ENCODE assay signal across 20 cellular contexts in the genomic region with DNA sequence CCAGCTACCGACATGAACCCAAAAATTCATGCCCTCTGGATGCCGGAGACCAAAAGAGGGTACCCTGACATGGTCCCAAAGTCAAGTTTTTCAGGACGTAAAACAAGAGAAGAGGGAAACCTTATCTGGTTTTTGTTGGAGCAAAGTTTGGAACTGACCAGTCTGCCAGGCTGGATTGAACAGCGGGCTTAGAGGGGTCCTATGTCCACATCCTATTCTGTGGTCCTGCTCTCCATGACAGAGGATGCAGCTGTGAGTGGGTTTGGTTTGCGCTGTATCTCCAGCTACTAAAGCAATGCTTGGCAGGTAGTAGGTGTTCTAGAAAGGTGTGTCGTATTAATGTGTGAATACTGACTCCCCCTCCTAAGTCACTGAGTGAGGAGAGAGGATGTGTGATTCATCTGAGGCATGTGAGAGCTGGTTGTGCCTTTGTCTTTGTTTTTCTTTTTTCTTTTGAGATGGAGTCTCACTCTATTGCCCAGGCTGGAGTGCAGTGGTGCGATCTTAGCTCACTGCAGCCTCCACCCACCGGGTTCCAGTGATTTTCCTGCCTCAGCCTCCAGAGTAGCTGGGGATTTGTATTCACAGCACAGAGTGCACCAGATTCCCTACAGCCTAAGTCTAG. TPM values are rescaled to one million over a fixed set of nuclear protein-coding genes. Genes with fewer than 3 reads are reported as not detected.
DNase-seq lines count a peak whose midpoint lies in the region; TF ChIP-seq lines count a peak whose summit lies in the region.
"Had no signal": no experiment of that assay in that cellular context is flagged by ENCODE, and none has a peak within 500 bp of the region (broad histone marks: within the 10 kb centered on the region; RNA-seq: fewer than 3 reads in every experiment).

No MANE protein-coding gene starts in this region.

- no peaks in the 10 kb centered on the region for H3K9me3 ChIP-seq in breast epithelium
- no peaks in the 10 kb centered on the region for H3K9me3 ChIP-seq in SJCRH30 (replicated peaks)
- H3K9me3 ChIP-seq: left lung, right atrium auricular region, testis had no signal

- BruUV-seq in MCF 10A (replicated peaks; lab: Mats Ljungman, UMichigan): no TSS peak

- peak; percentile 67 for DNase-seq in MCF 10A (ENCODE audit: unreplicated experiment)
- no peak for DNase-seq in breast epithelium (ENCODE audit: low spot score in 2 of 2)
- no peak for DNase-seq in activated T-helper 2 cell treated with anti-CD3 and anti-CD28 coated beads, Interferon-gamma antibody, Interleukin-2, Interleukin-4, amounts not matched to agents 10 μg/mL and 5 μg/mL and 100 μg/mL, durations not matched to agents 14 hours and 24 hours and 36 hours (ENCODE audit: low spot score)
- DNase-seq in fibroblast of pulmonary artery (ENCODE audit: low read depth): peak; percentile 49
- DNase-seq in renal cortical epithelial cell (ENCODE audit: low read depth): peak; percentile 61
- no peak for DNase-seq in SJCRH30
- no peak for DNase-seq in activated T-cell treated with anti-CD3 and anti-CD28 coated beads, Interleukin-2, amount 50 U/mL, for 1 hour
- DNase-seq in NCI-H82 (lab: John Stamatoyannopoulos, UW): no peak
- DNase-seq: activated CD4-positive, alpha-beta T cell treated with anti-CD3 and anti-CD28 coated beads, Interleukin-2, amount 50 U/mL, for 1 hour; activated naive CD4-positive, alpha-beta T cell; left lung; NCI-H1048; NCI-H2029 treated with DMSO at 0.1 percent for 48 hours; RPMI8226; testis had no signal

- no peak overlapping the region for H3K4me3 Mint-ChIP-seq in MCF 10A (ENCODE audit: unreplicated experiment)
- H3K4me3 Mint-ChIP-seq in activated T-helper 2 cell treated with anti-CD3 and anti-CD28 coated beads, Interferon-gamma antibody, Interleukin-2, Interleukin-4, amounts not matched to agents 10 μg/mL and 5 μg/mL and 100 μg/mL, durations not matched to agents 14 hours and 24 hours and 36 hours (ENCODE audit: low read depth): no peak overlapping the region

- peaks cover 10% of the 10 kb centered on the region for H3K4me1 Mint-ChIP-seq in MCF 10A (ENCODE audit: insufficient read depth, unreplicated experiment)
- H3K4me1 Mint-ChIP-seq in activated T-helper 2 cell treated with anti-CD3 and anti-CD28 coated beads, Interferon-gamma antibody, Interleukin-2, Interleukin-4, amounts not matched to agents 10 μg/mL and 5 μg/mL and 100 μg/mL, durations not matched to agents 14 hours and 24 hours and 36 hours (ENCODE audit: low read depth): peaks cover 5% of the 10 kb centered on the region

- H3K36me3 ChIP-seq in breast epithelium (no peaks in the 10 kb centered on the region), SJCRH30 (peaks cover 28% of the 10 kb centered on the region)

- intact Hi-C loops in MCF 10A (cut with micrococcal nuclease) (no loop called here), breast epithelium (cut with DNase I; ENCODE audit: low total_unique reads) (loop anchor here (5.0 kb wide), 1 partner anchor 424 kb away; no protein-coding TSS in a partner anchor)
- intact Hi-C loops in activated T-helper 2 cell treated with anti-CD3 and anti-CD28 coated beads, Interferon-gamma antibody, Interleukin-2, Interleukin-4, amounts not matched to agents 10 μg/mL and 5 μg/mL and 100 μg/mL, durations not matched to agents 14 hours and 24 hours and 36 hours (cut with micrococcal nuclease): no loop called here

- TF ChIP-seq CTCF in MCF 10A (IDR thresholded peaks at IDR 0.05; ENCODE audit: unreplicated experiment): no peak
- no peak for TF ChIP-seq CTCF in breast epithelium (IDR thresholded peaks at IDR 0.05)
- no peak for TF ChIP-seq CTCF in fibroblast of pulmonary artery (IDR thresholded peaks at IDR 0.05; ENCODE audit: low read length, missing control alignments)

- H3K27me3 Mint-ChIP-seq in MCF 10A (ENCODE audit: insufficient read depth, unreplicated experiment): no peaks in the 10 kb centered on the region
- no peaks in the 10 kb centered on the region for H3K27me3 Mint-ChIP-seq in activated T-helper 2 cell treated with anti-CD3 and anti-CD28 coated beads, Interferon-gamma antibody, Interleukin-2, Interleukin-4, amounts not matched to agents 10 μg/mL and 5 μg/mL and 100 μg/mL, durations not matched to agents 14 hours and 24 hours and 36 hours (ENCODE audit: low read depth)

- H3K36me3 Mint-ChIP-seq in MCF 10A (ENCODE audit: insufficient read depth, unreplicated experiment): peaks cover 67% of the 10 kb centered on the region
- peaks cover 60% of the 10 kb centered on the region for H3K36me3 Mint-ChIP-seq in activated T-helper 2 cell treated with anti-CD3 and anti-CD28 coated beads, Interferon-gamma antibody, Interleukin-2, Interleukin-4, amounts not matched to agents 10 μg/mL and 5 μg/mL and 100 μg/mL, durations not matched to agents 14 hours and 24 hours and 36 hours (ENCODE audit: low read depth)

- POLR2A ChIA-PET in MCF 10A (lab: Yijun Ruan, JAX): interaction anchor here (0.6 to 0.9 kb wide), 2 partner anchors 39 to 40 kb away, joined by 3 read pairs; a partner anchor contains a TSS

- H3K27ac Mint-ChIP-seq in MCF 10A (ENCODE audit: low read depth, unreplicated experiment): peak overlapping the region; percentile 51
- H3K27ac Mint-ChIP-seq in activated T-helper 2 cell treated with anti-CD3 and anti-CD28 coated beads, Interferon-gamma antibody, Interleukin-2, Interleukin-4, amounts not matched to agents 10 μg/mL and 5 μg/mL and 100 μg/mL, durations not matched to agents 14 hours and 24 hours and 36 hours: peak overlapping the region; percentile 40

- CTCF ChIA-PET in MCF 10A (lab: Yijun Ruan, JAX): interaction anchor here (0.6 to 1.2 kb wide), 3 partner anchors 37 to 312 kb away, joined by 3 to 5 read pairs (median 4); no protein-coding TSS in a partner anchor

- H3K4me1 ChIP-seq in breast epithelium: no peaks in the 10 kb centered on the region
- no peaks in the 10 kb centered on the region for H3K4me1 ChIP-seq in SJCRH30
- H3K4me1 ChIP-seq: left lung, right atrium auricular region, testis had no signal

- H3K9me3 Mint-ChIP-seq in MCF 10A (ENCODE audit: unreplicated experiment): no peaks in the 10 kb centered on the region
- H3K9me3 Mint-ChIP-seq in activated T-helper 2 cell treated with anti-CD3 and anti-CD28 coated beads, Interferon-gamma antibody, Interleukin-2, Interleukin-4, amounts not matched to agents 10 μg/mL and 5 μg/mL and 100 μg/mL, durations not matched to agents 14 hours and 24 hours and 36 hours: no peaks in the 10 kb centered on the region

- H3K4me3 ChIP-seq in breast epithelium: no peak overlapping the region
- no peak overlapping the region for H3K4me3 ChIP-seq in fibroblast of pulmonary artery (replicated peaks; ENCODE audit: low read depth, low read length)
- no peak overlapping the region for H3K4me3 ChIP-seq in SJCRH30
- H3K4me3 ChIP-seq: coronary artery, left lung, right atrium auricular region, testis had no signal

- H3K27ac ChIP-seq in breast epithelium (no peak overlapping the region), SJCRH30 (no peak overlapping the region)
- H3K27ac ChIP-seq: C4-2B, coronary artery, KMS-11, left lung, right atrium auricular region, testis had no signal

- no peaks in the 10 kb centered on the region for H3K27me3 ChIP-seq in breast epithelium
- H3K27me3 ChIP-seq in SJCRH30: no peaks in the 10 kb centered on the region
- H3K27me3 ChIP-seq: left lung, right atrium auricular region, testis had no signal

- no peak for TF ChIP-seq POLR2A in breast epithelium (IDR thresholded peaks at IDR 0.05)

RNA-seq across cellular contexts. Expression of a gene that starts 31.0 kb away (rescaled TPM):
- 59.4 and 60.6 TPM in 2 replicates for total RNA-seq in MCF 10A (2022)
- 10 to 100 TPM; 21.4 to 36.4 (median 33.8) TPM for total RNA-seq in breast epithelium
- 62.5 and 67.6 TPM in 2 replicates for total RNA-seq in activated T-helper 2 cell treated with anti-CD3 and anti-CD28 coated beads, Interferon-gamma antibody, Interleukin-2, Interleukin-4, amounts not matched to agents 10 μg/mL and 5 μg/mL and 100 μg/mL, durations not matched to agents 14 hours and 24 hours and 36 hours
- total RNA-seq in renal cortical epithelial cell: 23.6 and 41.1 TPM in 2 replicates
- 31.1 and 40.3 TPM in 2 replicates for total RNA-seq in SJCRH30 (2014; rRNA removed; shearing (Covaris generic))

RNA-seq across cellular contexts. Expression of a gene that starts 31.2 kb away (rescaled TPM):
- 12.9 and 13.9 TPM in 2 replicates for total RNA-seq in MCF 10A (2022)
- 1 to 10 TPM; 7.2 to 9.4 (median 7.5) TPM for total RNA-seq in breast epithelium
- total RNA-seq in activated T-helper 2 cell treated with anti-CD3 and anti-CD28 coated beads, Interferon-gamma antibody, Interleukin-2, Interleukin-4, amounts not matched to agents 10 μg/mL and 5 μg/mL and 100 μg/mL, durations not matched to agents 14 hours and 24 hours and 36 hours: 15.6 and 15.9 TPM in 2 replicates
- total RNA-seq in renal cortical epithelial cell: 4.2 and 9.5 TPM in 2 replicates
- total RNA-seq in SJCRH30 (2014; rRNA removed; shearing (Covaris generic)): 4.1 and 5.1 TPM in 2 replicates

RNA-seq across cellular contexts. Expression of a gene that starts 40.2 kb away (rescaled TPM):
- total RNA-seq in MCF 10A (2022) (23.9 and 27.8 TPM in 2 replicates), breast epithelium (100 to 1,000 TPM in 1 of 3 donors, 10 to 100 TPM in 2; 58.6 to 126 (median 83.9) TPM), renal cortical epithelial cell (125 and 303 TPM in 2 replicates)
- total RNA-seq in activated T-helper 2 cell treated with anti-CD3 and anti-CD28 coated beads, Interferon-gamma antibody, Interleukin-2, Interleukin-4, amounts not matched to agents 10 μg/mL and 5 μg/mL and 100 μg/mL, durations not matched to agents 14 hours and 24 hours and 36 hours: 84.4 and 90.8 TPM in 2 replicates
- 196 and 233 TPM in 2 replicates for total RNA-seq in SJCRH30 (2014; rRNA removed; shearing (Covaris generic))

RNA-seq across cellular contexts. Expression of a gene that starts 53.5 kb away (rescaled TPM):
- total RNA-seq in MCF 10A (2022) (not detected in 2 replicates), breast epithelium (not detected), renal cortical epithelial cell (not detected in 2 replicates)
- total RNA-seq in activated T-helper 2 cell treated with anti-CD3 and anti-CD28 coated beads, Interferon-gamma antibody, Interleukin-2, Interleukin-4, amounts not matched to agents 10 μg/mL and 5 μg/mL and 100 μg/mL, durations not matched to agents 14 hours and 24 hours and 36 hours: not detected in 2 replicates
- not detected in 2 replicates for total RNA-seq in SJCRH30 (2014; rRNA removed; shearing (Covaris generic))
- total RNA-seq: A673, left lung, right atrium auricular region had no signal

Comparison
In these comparisons a context has a peak if more than half of its experiments do, and no peak if none do; other contexts are left out.
1. DNase-seq: peak in MCF 10A (single experiment), fibroblast of pulmonary artery (single experiment) and renal cortical epithelial cell (single experiment); none in breast epithelium (0 of 2), activated T-helper 2 cell treated with anti-CD3 and anti-CD28 coated beads, Interferon-gamma antibody, Interleukin-2, Interleukin-4, amounts not matched to agents 10 μg/mL and 5 μg/mL and 100 μg/mL, durations not matched to agents 14 hours and 24 hours and 36 hours (single experiment), SJCRH30 (0 of 2), activated T-cell treated with anti-CD3 and anti-CD28 coated beads, Interleukin-2, amount 50 U/mL, for 1 hour (single experiment) and NCI-H82 (single experiment).